ENCODE assay signal across 8 cellular contexts in genomic region chr3:143825513-143825912, GRCh38. TPM values are rescaled to one million over a fixed set of nuclear protein-coding genes. Genes with fewer than 3 reads are reported as not detected.
DNase-seq lines count a peak whose midpoint lies in the region; ATAC-seq, FAIRE-seq and TF ChIP-seq lines count a peak whose summit lies in the region.

No MANE protein-coding gene starts in this region.

- ATAC-seq in GM19043 (IDR thresholded peaks at IDR 0.05; ENCODE audit: low read depth, unreplicated experiment) (peak; percentile 75), HG03095 (IDR thresholded peaks at IDR 0.05; ENCODE audit: unreplicated experiment) (peak; percentile 60)

- H3K9me3 Mint-ChIP-seq in CD14-positive monocyte = peaks cover 0 to 2% (median 0%) of the 10 kb centered on the region in 7 donors
- peaks cover 14% of the 10 kb centered on the region for H3K9me3 Mint-ChIP-seq in activated naive CD8-positive, alpha-beta T cell treated with anti-CD3 and anti-CD28 coated beads for 36 hours

- peak overlapping the region; percentile 89 to 97 (median 93) for H3K27ac Mint-ChIP-seq in CD14-positive monocyte
- peak overlapping the region; percentile 69 for H3K27ac Mint-ChIP-seq in activated naive CD8-positive, alpha-beta T cell treated with anti-CD3 and anti-CD28 coated beads for 36 hours

- H3K4me1 Mint-ChIP-seq in CD14-positive monocyte = peaks cover 73% of the 10 kb centered on the region
- peaks cover 21% of the 10 kb centered on the region for H3K4me1 Mint-ChIP-seq in activated naive CD8-positive, alpha-beta T cell treated with anti-CD3 and anti-CD28 coated beads for 36 hours

- DNase-seq in CD14-positive monocyte (ENCODE audit: low spot score) = no peak
- no peak for DNase-seq in activated naive CD8-positive, alpha-beta T cell treated with anti-CD3 and anti-CD28 coated beads for 36 hours
- no peak for DNase-seq in stimulated activated CD8-positive, alpha-beta memory T cell treated with anti-CD3 and anti-CD28 coated beads, Interleukin-4, amount 100 ng/mL, for 48 hours
- no peak for DNase-seq in AML-193 (lab: John Stamatoyannopoulos, UW)
- no peak for DNase-seq in NCI-H2171 treated with DMSO at 0.1 percent for 48 hours (lab: John Stamatoyannopoulos, UW)
- no peak for DNase-seq in urothelium cell line (ENCODE audit: low spot score)

- intact Hi-C loops in CD14-positive monocyte (cut with micrococcal nuclease) = no loop called here

- no peak for FAIRE-seq in urothelium cell line (lab: Jason Lieb, UNC)

- peaks cover 0 to 3% (median 1%) of the 10 kb centered on the region in 3 donors for H3K27me3 Mint-ChIP-seq in CD14-positive monocyte (ENCODE audit: low read depth in 3 of 3)
- H3K27me3 Mint-ChIP-seq in activated naive CD8-positive, alpha-beta T cell treated with anti-CD3 and anti-CD28 coated beads for 36 hours = no peaks in the 10 kb centered on the region

- peak overlapping the region; percentile 67 to 74 for H3K4me3 Mint-ChIP-seq in CD14-positive monocyte
- no peak overlapping the region for H3K4me3 Mint-ChIP-seq in activated naive CD8-positive, alpha-beta T cell treated with anti-CD3 and anti-CD28 coated beads for 36 hours

- peaks cover 20 to 22% of the 10 kb centered on the region in 2 donors for H3K36me3 Mint-ChIP-seq in CD14-positive monocyte
- peaks cover 16% of the 10 kb centered on the region for H3K36me3 Mint-ChIP-seq in activated naive CD8-positive, alpha-beta T cell treated with anti-CD3 and anti-CD28 coated beads for 36 hours

- no peak for TF ChIP-seq CTCF in CD14-positive monocyte (IDR thresholded peaks at IDR 0.05)

RNA-seq across cellular contexts. Expression of gene SLC9A9, which starts 22.8 kb away (rescaled TPM):
- polyA plus RNA-seq in CD14-positive monocyte = 10 to 100 TPM; 27.0 to 32.8 TPM
- 1 to 10 TPM; 2.1 to 2.3 TPM for total RNA-seq in activated naive CD8-positive, alpha-beta T cell treated with anti-CD3 and anti-CD28 coated beads for 36 hours
